Comparison of ENCODE assay signal across 26 cellular contexts in the genomic region with DNA sequence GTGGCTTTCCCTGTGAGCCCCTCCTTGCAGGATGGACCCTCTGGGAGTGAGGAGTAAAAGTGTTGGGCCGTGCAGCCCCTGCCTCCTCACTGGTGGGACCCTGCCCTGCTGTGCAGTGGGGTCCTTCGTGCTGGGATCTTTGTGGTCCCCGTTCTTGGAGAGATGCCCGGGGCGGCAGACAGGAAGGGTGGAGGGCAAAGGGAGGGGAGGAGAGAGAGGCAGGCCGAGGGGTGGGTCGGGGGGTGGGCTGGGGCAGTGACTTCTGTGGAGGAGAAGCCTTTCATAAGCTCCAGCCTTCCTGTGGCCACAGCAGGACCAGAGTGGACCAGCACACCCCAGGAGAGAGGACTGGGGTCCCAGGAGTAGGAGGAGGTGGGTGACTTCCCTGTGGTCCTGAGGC. TPM values are rescaled to one million over a fixed set of nuclear protein-coding genes. Genes with fewer than 3 reads are reported as not detected.
A peak's percentile ranks its signal among the peaks of the same experiment; 100 is the strongest.
DNase-seq lines count a peak whose midpoint lies in the region; ATAC-seq and TF ChIP-seq lines count a peak whose summit lies in the region.
"Had no signal": no experiment of that assay in that cellular context is flagged by ENCODE, and none has a peak within 500 bp of the region (broad histone marks: within the 10 kb centered on the region; RNA-seq: fewer than 3 reads in every experiment).

A gene (plus strand): TSS at position 283 of the 400 bp plus-strand sequence. CDS start 1,922 bp downstream, outside the sequence.

- H3K4me3 Mint-ChIP-seq in stimulated activated naive B cell treated with anti-CD40 and anti-IgM and Interleukin-4, amounts not matched to agents 10 μg/mL and 1 μg/mL and 100 μg/mL, for 72 hours = no peak within 1 kb of the TSS
- H3K4me3 Mint-ChIP-seq: CD4-positive, CD25-positive, alpha-beta regulatory T cell had no signal

- POLR2A ChIA-PET in SK-N-SH (lab: Yijun Ruan, JAX) = no interaction called here

- DNase-seq in SK-N-SH (peak; percentile 67), H7 (peak; percentile 74), dorsolateral prefrontal cortex (no peak), head of caudate nucleus (no peak), smooth muscle cell (lab: John Stamatoyannopoulos, UW; ENCODE audit: unreplicated experiment) (no peak)
- no peak for DNase-seq in stimulated activated naive B cell treated with anti-CD40 and anti-IgM and Interleukin-4, amounts not matched to agents 10 μg/mL and 1 μg/mL and 100 μg/mL, for 72 hours
- DNase-seq: BE2C; CD4-positive, CD25-positive, alpha-beta regulatory T cell; GOT3; MM.1S; NCI-H2029 treated with DMSO at 0.1 percent for 48 hours; NCI-H446 treated with DMSO at 0.1 percent for 48 hours; NCI-H526; NCI-H82; NK-92 treated with Interleukin-12 subunit alpha and Interleukin-12 subunit beta, amount 100 ng/mL, for 24 hours; PC-9 had no signal

- H4K20me1 ChIP-seq in SK-N-SH (ENCODE audit: insufficient read depth) (peaks cover 21% of the 10 kb centered on the region; the same call in 1 of the 2 replicates), smooth muscle cell (ENCODE audit: low read depth) (peaks cover 49% of the 10 kb centered on the region)

- H3K4me2 ChIP-seq in SK-N-SH (no peak within 1 kb of the TSS), smooth muscle cell (no peak within 1 kb of the TSS)
- H3K4me2 ChIP-seq: KMS-11, PC-9 had no signal

- no peak for TF ChIP-seq EP300 in SK-N-SH (IDR thresholded peaks at IDR 0.05; ENCODE audit: borderline replicate concordance in 1 of 2, low read depth in 1 of 2, low read length in 1 of 2)

- no peaks in the 10 kb centered on the region for H3K9me3 Mint-ChIP-seq in stimulated activated naive B cell treated with anti-CD40 and anti-IgM and Interleukin-4, amounts not matched to agents 10 μg/mL and 1 μg/mL and 100 μg/mL, for 72 hours
- H3K9me3 Mint-ChIP-seq: CD4-positive, CD25-positive, alpha-beta regulatory T cell; IgD-negative memory B cell had no signal

- TF ChIP-seq CTCF in SK-N-SH (IDR thresholded peaks at IDR 0.05) (no peak), dorsolateral prefrontal cortex (IDR thresholded peaks at IDR 0.05 in 54 of 56, conservative IDR thresholded peaks at IDR 0.05 in 2 of 56; ENCODE audit: low read depth in 1 of 56, partially characterized antibody in 56 of 56) (no peak), smooth muscle cell (IDR thresholded peaks at IDR 0.05; ENCODE audit: borderline replicate concordance, insufficient read depth, poor library complexity, severe bottlenecking) (no peak)

- H3K4me3 ChIP-seq in SK-N-SH (ENCODE audit: low read depth in 2 of 2, low read length in 1 of 2) (no peak within 1 kb of the TSS), H7 (ENCODE audit: insufficient read depth, low read depth, low read length) (no peak within 1 kb of the TSS), dorsolateral prefrontal cortex (no peak within 1 kb of the TSS), smooth muscle cell (no peak within 1 kb of the TSS)
- H3K4me3 ChIP-seq: PC-9, SJSA1 had no signal

- peaks cover 29 to 31% of the 10 kb centered on the region in 2 donors for H3K27me3 Mint-ChIP-seq in stimulated activated naive B cell treated with anti-CD40 and anti-IgM and Interleukin-4, amounts not matched to agents 10 μg/mL and 1 μg/mL and 100 μg/mL, for 72 hours

- H3K4me1 ChIP-seq in SK-N-SH (ENCODE audit: control insufficient read depth in 1 of 2, insufficient read depth in 2 of 2, low read depth in 1 of 2, low read length in 1 of 2) (no peaks in the 10 kb centered on the region; a peak in 1 of 4 replicates), smooth muscle cell (ENCODE audit: low read depth) (peaks cover 7% of the 10 kb centered on the region)
- H3K4me1 ChIP-seq: BE2C had no signal

- WGBS in SK-N-SH (ENCODE audit: low lambda C conversion rate) = 41% methylated on average over 7 of the region's 7 CpGs
- 71% methylated on average over 6 of the region's 7 CpGs for WGBS in smooth muscle cell (ENCODE audit: low lambda C conversion rate)

- H3K27me3 ChIP-seq in SK-N-SH (ENCODE audit: insufficient read depth) (peaks cover 22% of the 10 kb centered on the region), H7 (ENCODE audit: control insufficient read depth, insufficient read depth, low read length) (no peaks in the 10 kb centered on the region; the same call in 1 of the 2 replicates), dorsolateral prefrontal cortex (peaks cover 0 to 37% (median 19%) of the 10 kb centered on the region in 45 donors), smooth muscle cell (ENCODE audit: low read depth) (peaks cover 8% of the 10 kb centered on the region)
- H3K27me3 ChIP-seq: BE2C had no signal

- H3F3A ChIP-seq in SK-N-SH (replicated peaks; ENCODE audit: insufficient read depth) = peaks cover 4% of the 10 kb centered on the region
- H3F3A ChIP-seq in smooth muscle cell (ENCODE audit: low read depth) = peaks cover 5% of the 10 kb centered on the region

- CTCF ChIA-PET in SK-N-SH (lab: Yijun Ruan, JAX) = interaction anchor here (1.2 to 7.2 kb wide), 5 partner anchors 17 to 90 kb away, joined by 3 to 73 read pairs (median 13); no protein-coding TSS in a partner anchor

- H2AFZ ChIP-seq in SK-N-SH (ENCODE audit: low read depth) = no peak within 1 kb of the TSS
- H2AFZ ChIP-seq in smooth muscle cell (ENCODE audit: low read depth) = no peak within 1 kb of the TSS
- H2AFZ ChIP-seq: PC-9 had no signal

- H3K9ac ChIP-seq in SK-N-SH (no peak within 1 kb of the TSS), smooth muscle cell (ENCODE audit: low read depth) (no peak within 1 kb of the TSS)
- H3K9ac ChIP-seq: KMS-11 had no signal

- H3K36me3 ChIP-seq in SK-N-SH (replicated peaks in 1 of 2; ENCODE audit: control insufficient read depth in 1 of 2, insufficient read depth in 2 of 2, low read length in 1 of 2) = peaks cover 0 to 13% of the 10 kb centered on the region in 2 experiments
- H3K36me3 ChIP-seq in H7 (replicated peaks; ENCODE audit: control insufficient read depth, insufficient read depth, low read length) = peaks cover 9% of the 10 kb centered on the region
- H3K36me3 ChIP-seq in smooth muscle cell (ENCODE audit: low read depth) = no peaks in the 10 kb centered on the region

- H3K9me3 ChIP-seq in SK-N-SH (no peaks in the 10 kb centered on the region), smooth muscle cell (replicated peaks; ENCODE audit: low read depth) (no peaks in the 10 kb centered on the region)
- H3K9me3 ChIP-seq: BE2C had no signal

- TF ChIP-seq RAD21 in SK-N-SH (IDR thresholded peaks at IDR 0.05; ENCODE audit: low read length) = no peak

- peaks cover 7 to 9% of the 10 kb centered on the region in 2 donors for H3K4me1 Mint-ChIP-seq in stimulated activated naive B cell treated with anti-CD40 and anti-IgM and Interleukin-4, amounts not matched to agents 10 μg/mL and 1 μg/mL and 100 μg/mL, for 72 hours

- intact Hi-C loops in dorsolateral prefrontal cortex (cut with DNase I) (no loop called here), head of caudate nucleus (cut with DNase I) (no loop called here)

- ATAC-seq in SK-N-SH treated with all-trans-retinoic acid at 6 μM for 48 hours (no peak), GM21381 (IDR thresholded peaks at IDR 0.05; ENCODE audit: unreplicated experiment) (no peak)
- ATAC-seq in stimulated activated naive B cell treated with anti-CD40 and anti-IgM and Interleukin-4, amounts not matched to agents 10 μg/mL and 1 μg/mL and 100 μg/mL, for 72 hours (replicated peaks) = no peak
- ATAC-seq: HCT116, Right ventricle myocardium inferior had no signal

- H3K27ac ChIP-seq in SK-N-SH (ENCODE audit: low read depth in 2 of 2, low read length in 1 of 2) (no peak within 1 kb of the TSS), dorsolateral prefrontal cortex (no peak within 1 kb of the TSS), smooth muscle cell (ENCODE audit: low read depth) (no peak within 1 kb of the TSS)
- H3K27ac ChIP-seq: 22Rv1, KMS-11, PC-9, SJSA1 had no signal

- H3K9me2 ChIP-seq in SK-N-SH = no peaks in the 10 kb centered on the region

- H3K79me2 ChIP-seq in SK-N-SH (ENCODE audit: insufficient read depth) (no peaks in the 10 kb centered on the region), smooth muscle cell (ENCODE audit: low read depth) (no peaks in the 10 kb centered on the region)

- peaks cover 5 to 17% of the 10 kb centered on the region in 2 donors for H3K36me3 Mint-ChIP-seq in stimulated activated naive B cell treated with anti-CD40 and anti-IgM and Interleukin-4, amounts not matched to agents 10 μg/mL and 1 μg/mL and 100 μg/mL, for 72 hours
- H3K36me3 Mint-ChIP-seq: CD4-positive, CD25-positive, alpha-beta regulatory T cell; IgD-negative memory B cell had no signal

- peak within 1 kb of the TSS; percentile 20 for H3K27ac Mint-ChIP-seq in stimulated activated naive B cell treated with anti-CD40 and anti-IgM and Interleukin-4, amounts not matched to agents 10 μg/mL and 1 μg/mL and 100 μg/mL, for 72 hours
- H3K27ac Mint-ChIP-seq: IgD-negative memory B cell had no signal

TF ChIP-seq in SK-N-SH, 30 proteins besides CTCF, POLR2A, EP300 and RAD21 (continues in another document):
- TF ChIP-seq RXRA (IDR thresholded peaks at IDR 0.05; ENCODE audit: borderline replicate concordance, low read depth) = no peak
- TF ChIP-seq TAF1 (IDR thresholded peaks at IDR 0.05; ENCODE audit: borderline replicate concordance, low read depth, low read length) = no peak
- TF ChIP-seq SMC3 (IDR thresholded peaks at IDR 0.05; ENCODE audit: low read depth, low read length) = no peak
- no peak for TF ChIP-seq JUND (IDR thresholded peaks at IDR 0.05)
- TF ChIP-seq TCF12 (IDR thresholded peaks at IDR 0.05) = no peak
- no peak for TF ChIP-seq RCOR1 (IDR thresholded peaks at IDR 0.05; ENCODE audit: low read length)

TF ChIP-seq in SK-N-SH treated with all-trans-retinoic acid at 6 μM for 48 hours, 23 proteins besides CTCF, POLR2A, EP300 and RAD21 (continues in another document):
- no peak for TF ChIP-seq PPARA (CRISPR knock-in tag; IDR thresholded peaks at IDR 0.05; ENCODE audit: borderline replicate concordance)

RNA-seq across cellular contexts. Expression of the gene that starts here (rescaled TPM):
- polyA plus RNA-seq in SK-N-SH (2012; rRNA removed) (not detected in 2 replicates), smooth muscle cell (0.23 and 0.70 TPM in 2 replicates)
- not detected in 2 replicates for polyA plus RNA-seq in SK-N-SH (2012; cell fraction: cytosol; rRNA removed)
- polyA plus RNA-seq in SK-N-SH (2012; cell fraction: nucleus; rRNA removed) = 0.01 and 0.05 TPM in 2 replicates
- 0.17 and 0.70 TPM in 2 replicates for total RNA-seq in H7 (2014; rRNA removed; shearing (Covaris generic))
- total RNA-seq in dorsolateral prefrontal cortex (10 to 100 TPM in 65 of 120 experiments, 1 to 10 TPM in 55; 4.1 to 32.2 (median 10.4) TPM), smooth muscle cell (0.36 and 0.81 TPM in 2 replicates)
- total RNA-seq: G401, PC-9, Right ventricle myocardium inferior, RPMI7951, SJSA1 had no signal
- polyA plus RNA-seq: CD4-positive, CD25-positive, alpha-beta regulatory T cell; IgD-negative memory B cell had no signal

Comparison
In these comparisons a context has a peak if more than half of its experiments do, and no peak if none do; other contexts are left out.
1. Peak in DNase-seq in SK-N-SH; RNA of the gene not detected or under 1 TPM.
2. Peak in DNase-seq in H7; RNA of the gene not detected or under 1 TPM.